1 cellular context compared by ENCODE assay signal in the genomic region with DNA sequence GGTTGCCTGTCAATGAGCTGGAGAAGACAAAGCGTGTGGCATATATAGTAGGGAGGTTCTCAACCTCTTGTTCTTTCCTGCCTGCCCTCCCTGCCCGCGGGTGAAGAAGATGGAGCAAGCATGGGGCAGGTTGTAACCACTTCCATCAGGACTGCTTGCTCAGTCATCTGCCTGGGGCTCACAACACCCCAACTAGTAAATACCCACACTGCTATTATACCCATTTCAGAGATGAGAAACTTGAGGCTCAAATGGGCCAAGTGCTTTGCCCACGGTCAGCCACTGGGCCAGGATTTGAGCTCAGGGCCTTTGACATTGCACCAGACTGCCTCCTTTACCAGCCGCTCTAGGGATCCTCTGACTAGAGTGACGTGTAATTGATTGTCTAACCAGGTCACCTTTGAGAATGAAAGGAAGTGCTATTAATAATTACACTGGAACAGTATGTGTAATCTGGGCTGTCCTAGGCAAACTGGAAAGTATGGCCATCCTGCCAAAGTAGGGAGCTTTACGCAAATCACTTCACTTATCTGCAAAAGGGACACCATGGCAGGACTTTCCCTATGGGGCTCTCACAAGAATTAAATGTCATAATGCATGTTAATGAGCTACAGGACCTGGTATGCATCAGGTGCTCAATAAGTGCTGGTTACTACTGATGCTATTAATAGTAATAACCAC.
TF ChIP-seq lines count a peak whose summit lies in the region.

No MANE protein-coding gene starts in this region.

TF ChIP-seq in endothelial cell of umbilical vein, 7 proteins besides CTCF, POLR2A, EP300 and RAD21:
- TF ChIP-seq, protein P1, sequence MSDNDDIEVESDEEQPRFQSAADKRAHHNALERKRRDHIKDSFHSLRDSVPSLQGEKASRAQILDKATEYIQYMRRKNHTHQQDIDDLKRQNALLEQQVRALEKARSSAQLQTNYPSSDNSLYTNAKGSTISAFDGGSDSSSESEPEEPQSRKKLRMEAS (IDR thresholded peaks at IDR 0.05; ENCODE audit: insufficient read depth, insufficient read length), result no peak
- TF ChIP-seq GATA2 (IDR thresholded peaks at IDR 0.05; ENCODE audit: insufficient read depth, insufficient read length, low read depth, low read length) (no peak), JUN (IDR thresholded peaks at IDR 0.05; ENCODE audit: borderline replicate concordance, insufficient read depth, insufficient read length, low read depth) (no peak), FOS (IDR thresholded peaks at IDR 0.05; ENCODE audit: borderline replicate concordance, insufficient read depth, low read length) (no peak), POLR2AphosphoS5 (IDR thresholded peaks at IDR 0.05; ENCODE audit: insufficient read depth, low read depth, low read length) (no peak), MYC (IDR thresholded peaks at IDR 0.05; ENCODE audit: low read depth, low read length) (no peak), EZH2 (IDR thresholded peaks at IDR 0.05; ENCODE audit: borderline replicate concordance, low read depth, low read length, severe bottlenecking) (no peak)
TF ChIP-seq in endothelial cell of umbilical vein: peak in this region for 0.
